8 cellular contexts compared by ENCODE assay signal in the genomic region with DNA sequence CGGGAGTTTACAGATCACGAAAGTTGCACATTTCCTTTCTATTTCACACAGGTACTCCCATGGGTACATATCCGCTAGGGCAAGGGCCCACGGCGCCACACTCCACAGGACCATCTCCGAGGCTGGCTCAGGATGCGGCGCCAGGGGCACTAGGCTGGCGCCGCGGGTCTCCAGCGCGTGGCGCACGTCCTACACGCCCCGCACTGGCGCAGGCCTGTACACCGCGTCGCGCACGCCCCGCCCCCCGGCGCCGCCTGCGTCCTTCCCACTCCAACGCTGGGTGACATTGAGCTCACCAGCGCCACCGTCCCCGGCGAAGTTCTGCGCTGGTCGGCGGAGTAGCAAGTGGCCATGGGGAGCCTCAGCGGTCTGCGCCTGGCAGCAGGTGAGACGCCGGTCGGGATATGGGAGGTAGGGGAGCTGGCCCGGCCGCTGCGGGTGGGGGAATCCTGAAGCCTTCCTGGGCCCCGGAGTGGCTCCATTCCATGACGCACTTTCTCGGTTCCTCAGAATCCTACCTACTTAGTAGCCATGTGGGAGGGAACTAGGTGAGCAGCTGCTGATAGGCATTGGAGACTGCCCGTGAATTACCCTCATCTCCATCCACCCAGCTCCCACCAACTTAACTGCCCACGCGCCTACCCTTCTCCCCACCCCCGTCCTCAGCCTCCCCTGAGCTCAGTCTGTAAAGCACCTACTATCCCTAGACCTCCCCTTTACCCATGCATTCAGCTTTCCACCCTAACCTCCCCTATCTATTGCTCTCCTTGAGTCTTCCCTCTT. TPM values are rescaled to one million over a fixed set of nuclear protein-coding genes. Genes with fewer than 3 reads are reported as not detected.
DNase-seq lines count a peak whose midpoint lies in the region; ATAC-seq and TF ChIP-seq lines count a peak whose summit lies in the region.

A gene with protein sequence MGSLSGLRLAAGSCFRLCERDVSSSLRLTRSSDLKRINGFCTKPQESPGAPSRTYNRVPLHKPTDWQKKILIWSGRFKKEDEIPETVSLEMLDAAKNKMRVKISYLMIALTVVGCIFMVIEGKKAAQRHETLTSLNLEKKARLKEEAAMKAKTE (plus strand): TSS at position 268 of the 783 bp plus-strand sequence. CDS start 84 bp downstream, at position 352.

- peak; percentile 90 for ATAC-seq in GM21576 (IDR thresholded peaks at IDR 0.05; ENCODE audit: unreplicated experiment)

- H3K36me3 ChIP-seq in mucosa of stomach (ENCODE audit: control insufficient read depth, insufficient read depth, low read length): no peaks in the 10 kb centered on the region

- DNase-seq in DMS153 treated with DMSO at 0.1 percent for 48 hours (lab: John Stamatoyannopoulos, UW; ENCODE audit: unreplicated experiment) (peak; percentile 92), OCI-M2 (lab: John Stamatoyannopoulos, UW; ENCODE audit: unreplicated experiment) (peak; percentile 49), activated T-cell treated with anti-CD3 and anti-CD28 coated beads for 48 hours (ENCODE audit: low read depth) (peak; percentile 94), epithelial cell of proximal tubule (ENCODE audit: low read depth) (no peak)
- peak; percentile 83 for DNase-seq in stimulated activated CD8-positive, alpha-beta memory T cell treated with anti-CD3 and anti-CD28 coated beads, Interleukin-7, amount 100 ng/mL, for 24 hours (ENCODE audit: low read depth)

- H3K4me1 ChIP-seq in mucosa of stomach (ENCODE audit: control insufficient read depth, insufficient read depth, low read length): peaks cover 19% of the 10 kb centered on the region

- H3K4me3 ChIP-seq in epithelial cell of proximal tubule (ENCODE audit: low read depth, low read length): peak within 1 kb of the TSS; percentile 81
- H3K4me3 ChIP-seq in mucosa of stomach (ENCODE audit: low read length): peak within 1 kb of the TSS; percentile 98

- H3K27me3 ChIP-seq in mucosa of stomach (ENCODE audit: control insufficient read depth, insufficient read depth, low read length): no peaks in the 10 kb centered on the region

- H3K9me3 ChIP-seq in mucosa of stomach (ENCODE audit: control insufficient read depth, low read length): no peaks in the 10 kb centered on the region

- peak; percentile 47 for TF ChIP-seq CTCF in epithelial cell of proximal tubule (conservative IDR thresholded peaks at IDR 0.05; ENCODE audit: low read depth, low read length)

- peak within 1 kb of the TSS; percentile 84 for H3K9ac ChIP-seq in mucosa of stomach (ENCODE audit: low read length)

- TF ChIP-seq RAD21 in Ishikawa (IDR thresholded peaks at IDR 0.05; ENCODE audit: low read depth): no peak

- TF ChIP-seq EP300 in Ishikawa (IDR thresholded peaks at IDR 0.05; ENCODE audit: borderline replicate concordance): peak; percentile 21; the same call in 1 of the 2 replicates

TF ChIP-seq in Ishikawa, 13 proteins besides CTCF, POLR2A, EP300 and RAD21:
- peak; percentile 57; the same call in 1 of the 2 replicates for TF ChIP-seq ZBTB7A (IDR thresholded peaks at IDR 0.05; ENCODE audit: low read depth)
- TF ChIP-seq CREB1 (IDR thresholded peaks at IDR 0.05; ENCODE audit: low read depth): 0 out of 2 replicates have a peak, but pooled peaks have one; percentile 29
- TF ChIP-seq, protein P1, sequence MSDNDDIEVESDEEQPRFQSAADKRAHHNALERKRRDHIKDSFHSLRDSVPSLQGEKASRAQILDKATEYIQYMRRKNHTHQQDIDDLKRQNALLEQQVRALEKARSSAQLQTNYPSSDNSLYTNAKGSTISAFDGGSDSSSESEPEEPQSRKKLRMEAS (IDR thresholded peaks at IDR 0.05): peak; percentile 91
- TF ChIP-seq, protein P2, sequence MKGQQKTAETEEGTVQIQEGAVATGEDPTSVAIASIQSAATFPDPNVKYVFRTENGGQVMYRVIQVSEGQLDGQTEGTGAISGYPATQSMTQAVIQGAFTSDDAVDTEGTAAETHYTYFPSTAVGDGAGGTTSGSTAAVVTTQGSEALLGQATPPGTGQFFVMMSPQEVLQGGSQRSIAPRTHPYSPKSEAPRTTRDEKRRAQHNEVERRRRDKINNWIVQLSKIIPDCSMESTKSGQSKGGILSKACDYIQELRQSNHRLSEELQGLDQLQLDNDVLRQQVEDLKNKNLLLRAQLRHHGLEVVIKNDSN (IDR thresholded peaks at IDR 0.05): no peak
- TF ChIP-seq YY1 (IDR thresholded peaks at IDR 0.05; ENCODE audit: low read depth): peak; percentile 80
- peak; percentile 21; the same call in 1 of the 2 replicates for TF ChIP-seq NFIC (IDR thresholded peaks at IDR 0.05)
- no peak for TF ChIP-seq FOXM1 (IDR thresholded peaks at IDR 0.05; ENCODE audit: borderline replicate concordance, low read depth)
- no peak for TF ChIP-seq EGR1 (IDR thresholded peaks at IDR 0.05)
- peak; percentile 87 for TF ChIP-seq TAF1 (IDR thresholded peaks at IDR 0.05; ENCODE audit: low read depth)
- peak; percentile 45; the same call in 1 of the 2 replicates for TF ChIP-seq TCF12 (IDR thresholded peaks at IDR 0.05; ENCODE audit: low read depth)

RNA-seq across cellular contexts. Expression of the gene that starts here (rescaled TPM):
- total RNA-seq in epithelial cell of proximal tubule: 17.6 and 31.2 TPM in 2 replicates
